ENCODE assay signal across 14 cellular contexts in genomic region chr10:88232029-88232895, GRCh38.
DNase-seq lines count a peak whose midpoint lies in the region; ATAC-seq and TF ChIP-seq lines count a peak whose summit lies in the region.
"Had no signal": no experiment of that assay in that cellular context is flagged by ENCODE, and none has a peak within 500 bp of the region (broad histone marks: within the 10 kb centered on the region; RNA-seq: fewer than 3 reads in every experiment).

No MANE protein-coding gene starts in this region.

- DNase-seq in EH (ENCODE audit: low read depth) (peak; percentile 78), adipocyte (ENCODE audit: low read depth) (no peak), heart right ventricle (peak; percentile 84), gastrocnemius medialis (peak; percentile 54 to 86), OCI-M1 (lab: John Stamatoyannopoulos, UW) (no peak), Karpas-422 (no peak), retina (no peak), SJCRH30 (no peak)
- DNase-seq: activated CD8-positive, alpha-beta T cell treated with anti-CD3 and anti-CD28 coated beads, Interleukin-2, amount 10 ng/mL, durations not matched to agents 7 days and 5 days; activated naive CD8-positive, alpha-beta T cell treated with anti-CD3 and anti-CD28 coated beads for 36 hours; effector CD4-positive, alpha-beta T cell; T-helper 2 cell had no signal

- H3K4me1 ChIP-seq in adipocyte (ENCODE audit: control insufficient read depth, insufficient read depth, low read length) (peaks cover 46% of the 10 kb centered on the region), heart right ventricle (peaks cover 6 to 78% (median 42%) of the 10 kb centered on the region in 9 donors), gastrocnemius medialis (peaks cover 15 to 35% of the 10 kb centered on the region in 2 donors), Karpas-422 (ENCODE audit: low read length) (no peaks in the 10 kb centered on the region), SJCRH30 (no peaks in the 10 kb centered on the region)

- no peaks in the 10 kb centered on the region for H3K27me3 ChIP-seq in adipocyte (replicated peaks; ENCODE audit: control insufficient read depth, insufficient read depth, low read length)
- no peaks in the 10 kb centered on the region for H3K27me3 ChIP-seq in heart right ventricle
- H3K27me3 ChIP-seq in gastrocnemius medialis = no peaks in the 10 kb centered on the region
- H3K27me3 ChIP-seq in Karpas-422 (ENCODE audit: low read length) = no peaks in the 10 kb centered on the region
- no peaks in the 10 kb centered on the region for H3K27me3 ChIP-seq in SJCRH30

- no peak overlapping the region for H2AFZ ChIP-seq in Karpas-422 (ENCODE audit: low read length)

- H3K9me3 ChIP-seq in adipocyte (ENCODE audit: control insufficient read depth, low read length) = no peaks in the 10 kb centered on the region
- H3K9me3 ChIP-seq in heart right ventricle = no peaks in the 10 kb centered on the region
- H3K9me3 ChIP-seq in gastrocnemius medialis = no peaks in the 10 kb centered on the region
- no peaks in the 10 kb centered on the region for H3K9me3 ChIP-seq in Karpas-422 (ENCODE audit: low read length)
- no peaks in the 10 kb centered on the region for H3K9me3 ChIP-seq in SJCRH30 (replicated peaks)

- no peaks in the 10 kb centered on the region for H3K9me2 ChIP-seq in Karpas-422 (replicated peaks; ENCODE audit: insufficient read depth, low read length)

- TF ChIP-seq POLR2A in gastrocnemius medialis (IDR thresholded peaks at IDR 0.05) = no peak

- TF ChIP-seq CTCF in heart right ventricle (IDR thresholded peaks at IDR 0.05) = no peak
- no peak for TF ChIP-seq CTCF in gastrocnemius medialis (IDR thresholded peaks at IDR 0.05 in 4 of 5, conservative IDR thresholded peaks at IDR 0.05 in 1 of 5)

- peak; percentile 58 to 72 (median 65) for ATAC-seq in heart right ventricle
- ATAC-seq in gastrocnemius medialis = peak; percentile 53 to 66
- ATAC-seq: activated CD8-positive, alpha-beta T cell treated with anti-CD3 and anti-CD28 coated beads, Interleukin-2, amount 10 ng/mL, durations not matched to agents 7 days and 5 days had no signal

- peak overlapping the region; percentile 48 for H3K9ac ChIP-seq in adipocyte (ENCODE audit: low read length)
- no peak overlapping the region for H3K9ac ChIP-seq in Karpas-422 (ENCODE audit: low read length)

- in situ Hi-C loops in gastrocnemius medialis (cut with MboI; ENCODE audit: low sequenced_read_pairs in 4 of 4) = no loop called here

- H4K20me1 ChIP-seq in Karpas-422 (ENCODE audit: insufficient read depth, low read depth, low read length) = no peaks in the 10 kb centered on the region

- H3K27ac ChIP-seq in heart right ventricle = peak overlapping the region; percentile 7 to 77 (median 68)
- H3K27ac ChIP-seq in gastrocnemius medialis = peak overlapping the region; percentile 20 to 71 (median 58)
- no peak overlapping the region for H3K27ac ChIP-seq in Karpas-422 (ENCODE audit: low read length)
- no peak overlapping the region for H3K27ac ChIP-seq in SJCRH30
- H3K27ac ChIP-seq: C4-2B had no signal

- intact Hi-C loops in heart right ventricle (cut with DNase I) = loop anchor here in 1 of 10 donors (5.0 kb wide), 1 partner anchor 370 kb away; the partner anchor contains the start of genes KLLN and PTEN
- intact Hi-C loops in gastrocnemius medialis (cut with DNase I; ENCODE audit: low total_unique reads) = no loop called here

- H3K79me2 ChIP-seq in Karpas-422 (ENCODE audit: low read length) = no peaks in the 10 kb centered on the region

- H3K36me3 ChIP-seq in adipocyte (ENCODE audit: control insufficient read depth, insufficient read depth, low read length, severe bottlenecking) (no peaks in the 10 kb centered on the region), heart right ventricle (no peaks in the 10 kb centered on the region), gastrocnemius medialis (no peaks in the 10 kb centered on the region), Karpas-422 (ENCODE audit: insufficient read depth, low read length) (no peaks in the 10 kb centered on the region), SJCRH30 (no peaks in the 10 kb centered on the region)

- H3K4me3 ChIP-seq in adipocyte (ENCODE audit: low read length) = no peak overlapping the region
- H3K4me3 ChIP-seq in heart right ventricle = no peak overlapping the region
- H3K4me3 ChIP-seq in gastrocnemius medialis = no peak overlapping the region
- no peak overlapping the region for H3K4me3 ChIP-seq in Karpas-422 (ENCODE audit: low read length)
- H3K4me3 ChIP-seq in SJCRH30 = no peak overlapping the region
- H3K4me3 ChIP-seq: smooth muscle cell had no signal

- 44 to 45% methylated on average over 5 of the region's 5 CpGs for WGBS in heart right ventricle, 2 donors

- H3K4me2 ChIP-seq in Karpas-422 (ENCODE audit: low read depth, low read length, poor library complexity, severe bottlenecking) = no peak overlapping the region
- H3K4me2 ChIP-seq: smooth muscle cell had no signal

Comparison
In these comparisons a context has a peak if more than half of its experiments do, and no peak if none do; other contexts are left out.
1. DNase-seq: peak in EH (single experiment), heart right ventricle (2 of 2) and gastrocnemius medialis (2 of 2); none in adipocyte (single experiment), OCI-M1 (single experiment), Karpas-422 (single experiment), retina (single experiment) and SJCRH30 (0 of 2).
2. H3K27ac ChIP-seq: peak in heart right ventricle (10 of 10) and gastrocnemius medialis (4 of 4); none in Karpas-422 (single experiment) and SJCRH30 (single experiment).